In genomic region chr22:38394929-38395629, GRCh38 we compare ENCODE assay signal across 10 cellular contexts. TPM values are rescaled to one million over a fixed set of nuclear protein-coding genes. Genes with fewer than 3 reads are reported as not detected.
A peak's percentile ranks its signal among the peaks of the same experiment; 100 is the strongest.
DNase-seq lines count a peak whose midpoint lies in the region; ATAC-seq, FAIRE-seq and TF ChIP-seq lines count a peak whose summit lies in the region.
"Not testable (repeated sequence)": the region's sequence is repeated elsewhere in the genome, so short reads cannot be mapped to it uniquely, and the experiment has no call there.
"Had no signal": no experiment of that assay in that cellular context is flagged by ENCODE, and none has a peak within 500 bp of the region (broad histone marks: within the 10 kb centered on the region; RNA-seq: fewer than 3 reads in every experiment).

No MANE protein-coding gene starts in this region.

- H3K9me3 Mint-ChIP-seq in CD14-positive monocyte; activated T-helper 17 cell treated with anti-CD3 and anti-CD28 coated beads, Interleukin-2, amount 50 U/mL, for 72 hours: not testable (repeated sequence)

- H3K4me2 ChIP-seq in Loucy (ENCODE audit: low read depth, low read length, poor library complexity, severe bottlenecking) (peak overlapping the region; percentile 94), skeletal muscle satellite cell (ENCODE audit: low read length) (peak overlapping the region; percentile 33)

- intact Hi-C loops in CD14-positive monocyte (cut with micrococcal nuclease); lower lobe of right lung (cut with DNase I): not testable (repeated sequence)

- H3K9ac ChIP-seq in Loucy (ENCODE audit: low read depth, low read length, poor library complexity, severe bottlenecking) (peak overlapping the region; percentile 87), SK-N-MC (ENCODE audit: insufficient read length) (peak overlapping the region; percentile 45)
- not testable (repeated sequence) for H3K9ac ChIP-seq in skeletal muscle satellite cell (ENCODE audit: low read depth, low read length)

- H2AFZ ChIP-seq in Loucy (ENCODE audit: low read length): not testable (repeated sequence)

- H3K36me3 Mint-ChIP-seq in CD14-positive monocyte; activated T-helper 17 cell treated with anti-CD3 and anti-CD28 coated beads, Interleukin-2, amount 50 U/mL, for 72 hours (ENCODE audit: low read depth): not testable (repeated sequence)

- not testable (repeated sequence) for DNase-seq in CD14-positive monocyte (ENCODE audit: low spot score); GM18507 (ENCODE audit: extremely low spot score, insufficient read length, low read depth); SK-N-MC (ENCODE audit: low read depth, low spot score); epithelial cell of proximal tubule (ENCODE audit: low read depth); lower lobe of right lung

- TF ChIP-seq CTCF in CD14-positive monocyte (IDR thresholded peaks at IDR 0.05); Loucy (conservative IDR thresholded peaks at IDR 0.05; ENCODE audit: low read length); epithelial cell of proximal tubule (conservative IDR thresholded peaks at IDR 0.05; ENCODE audit: low read depth, low read length); lower lobe of right lung (IDR thresholded peaks at IDR 0.05): not testable (repeated sequence)

- H3K27ac ChIP-seq in SK-N-MC (peak overlapping the region; percentile 93), lower lobe of right lung (peak overlapping the region; percentile 37)

- H3K27me3 ChIP-seq in Loucy (ENCODE audit: insufficient read depth, low read length, poor library complexity, severe bottlenecking); lower lobe of right lung (ENCODE audit: low read depth); skeletal muscle satellite cell (ENCODE audit: control insufficient read depth, insufficient read depth, low read length): not testable (repeated sequence)

- H3K4me1 ChIP-seq in Loucy (ENCODE audit: insufficient read depth, low read length, poor library complexity, severe bottlenecking) (peaks cover 48% of the 10 kb centered on the region), lower lobe of right lung (peaks cover 29% of the 10 kb centered on the region), skeletal muscle satellite cell (ENCODE audit: control insufficient read depth, insufficient read depth, low read length) (peaks cover 10% of the 10 kb centered on the region)

- H3K36me3 ChIP-seq in Loucy (ENCODE audit: insufficient read depth, low read length); SK-N-MC (ENCODE audit: insufficient read depth, low read length); lower lobe of right lung; skeletal muscle satellite cell (ENCODE audit: insufficient read depth, low read length): not testable (repeated sequence)

- H3F3A ChIP-seq in Loucy (ENCODE audit: low read depth): not testable (repeated sequence)

- peaks cover 58% of the 10 kb centered on the region for H3K4me1 Mint-ChIP-seq in CD14-positive monocyte
- H3K4me1 Mint-ChIP-seq in activated T-helper 17 cell treated with anti-CD3 and anti-CD28 coated beads, Interleukin-2, amount 50 U/mL, for 72 hours: peaks cover 28% of the 10 kb centered on the region

- H3K9me3 ChIP-seq in Loucy (ENCODE audit: insufficient read depth, low read depth, low read length); SK-N-MC (ENCODE audit: low read depth, low read length); lower lobe of right lung; skeletal muscle satellite cell (replicated peaks; ENCODE audit: low read length): not testable (repeated sequence)

- H3K9me2 ChIP-seq in Loucy (replicated peaks; ENCODE audit: low read depth, low read length): not testable (repeated sequence)

- peaks cover 26% of the 10 kb centered on the region for H4K20me1 ChIP-seq in Loucy (ENCODE audit: insufficient read depth, low read length, poor library complexity, severe bottlenecking)

- peak; percentile 84 for FAIRE-seq in GM18507 (lab: Jason Lieb, UNC)

- peaks cover 81% of the 10 kb centered on the region for H3K79me2 ChIP-seq in Loucy (ENCODE audit: insufficient read depth, low read length)

- peak overlapping the region; percentile 87 for H3K4me3 ChIP-seq in Loucy (ENCODE audit: low read length, poor library complexity, severe bottlenecking)
- peak overlapping the region; percentile 91 for H3K4me3 ChIP-seq in SK-N-MC
- peak overlapping the region; percentile 24 for H3K4me3 ChIP-seq in epithelial cell of proximal tubule (ENCODE audit: low read depth, low read length)
- H3K4me3 ChIP-seq in lower lobe of right lung; skeletal muscle satellite cell (ENCODE audit: low read length): not testable (repeated sequence)

- peak overlapping the region; percentile 51 to 90 for H3K4me3 Mint-ChIP-seq in CD14-positive monocyte
- peak overlapping the region; percentile 86 for H3K4me3 Mint-ChIP-seq in activated T-helper 17 cell treated with anti-CD3 and anti-CD28 coated beads, Interleukin-2, amount 50 U/mL, for 72 hours

- not testable (repeated sequence) for H3K27me3 Mint-ChIP-seq in CD14-positive monocyte (ENCODE audit: low read depth in 3 of 3); activated T-helper 17 cell treated with anti-CD3 and anti-CD28 coated beads, Interleukin-2, amount 50 U/mL, for 72 hours

- peak overlapping the region; percentile 35 to 83 (median 75) for H3K27ac Mint-ChIP-seq in CD14-positive monocyte
- H3K27ac Mint-ChIP-seq in activated T-helper 17 cell treated with anti-CD3 and anti-CD28 coated beads, Interleukin-2, amount 50 U/mL, for 72 hours: peak overlapping the region; percentile 80

- not testable (repeated sequence) for ATAC-seq in activated T-helper 17 cell treated with anti-CD3 and anti-CD28 coated beads, Interleukin-2, amount 50 U/mL, for 72 hours (replicated peaks); lower lobe of right lung

RNA-seq across cellular contexts. Expression of gene KCNJ4, which starts 59.9 kb away (rescaled TPM):
- polyA plus RNA-seq in CD14-positive monocyte: not detected
- not detected for total RNA-seq in activated T-helper 17 cell treated with anti-CD3 and anti-CD28 coated beads, Interleukin-2, amount 50 U/mL, for 72 hours
- total RNA-seq in epithelial cell of proximal tubule (0.07 TPM in 1 of 2 replicates, not detected in the other), lower lobe of right lung (not detected)
- total RNA-seq in skeletal muscle satellite cell (2012; rRNA removed): not detected in 2 replicates
- total RNA-seq: gastrocnemius medialis, pancreas had no signal
- polyA plus RNA-seq: pancreas had no signal
